ENCODE assay signal across 1 cellular context in the genomic region with DNA sequence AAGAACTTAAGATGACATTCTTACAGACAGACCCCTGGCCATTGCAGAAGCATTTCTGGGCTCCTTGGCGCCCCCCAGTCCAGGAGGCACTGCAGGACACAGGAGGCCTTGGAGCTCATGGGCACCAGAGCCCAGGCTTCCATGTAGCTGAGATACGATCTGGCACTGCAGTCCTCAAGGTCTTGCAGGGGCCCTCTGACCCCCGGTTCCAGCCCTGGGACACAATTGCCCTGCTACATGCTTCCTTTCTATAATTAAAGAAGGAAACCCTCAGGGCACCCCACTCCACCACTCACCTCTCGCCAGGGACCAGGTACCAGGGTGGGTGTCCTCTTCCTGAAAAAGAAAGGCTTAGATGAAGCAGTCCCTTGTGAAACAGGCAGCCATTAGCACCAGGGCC.
TF ChIP-seq lines count a peak whose summit lies in the region.

No MANE protein-coding gene starts in this region.

TF ChIP-seq in H1, 55 proteins besides CTCF, POLR2A, EP300 and RAD21:
- TF ChIP-seq MAFK (IDR thresholded peaks at IDR 0.05; ENCODE audit: low read depth, low read length) (no peak), CREB1 (IDR thresholded peaks at IDR 0.05) (no peak), CHD2 (IDR thresholded peaks at IDR 0.05; ENCODE audit: low read length) (no peak), SP4 (IDR thresholded peaks at IDR 0.05; ENCODE audit: low read length) (no peak), BCL11A (IDR thresholded peaks at IDR 0.05; ENCODE audit: low read depth in 2 of 2, low read length in 2 of 2) (no peak), KDM1A (IDR thresholded peaks at IDR 0.05; ENCODE audit: borderline replicate concordance, low read length) (no peak), SRF (IDR thresholded peaks at IDR 0.05; ENCODE audit: low read depth, low read length) (no peak), CBX8 (IDR thresholded peaks at IDR 0.05; ENCODE audit: borderline replicate concordance, low read depth, low read length) (no peak), CTBP2 (IDR thresholded peaks at IDR 0.05; ENCODE audit: borderline replicate concordance, insufficient read depth, insufficient read length, low read length) (no peak), JUND (IDR thresholded peaks at IDR 0.05; ENCODE audit: low read length) (no peak), YY1 (IDR thresholded peaks at IDR 0.05; ENCODE audit: low read depth, low read length) (no peak), GTF2F1 (IDR thresholded peaks at IDR 0.05; ENCODE audit: borderline replicate concordance, low read depth, low read length) (no peak), POU5F1 (IDR thresholded peaks at IDR 0.05; ENCODE audit: low read depth, low read length) (no peak), EGR1 (IDR thresholded peaks at IDR 0.05; ENCODE audit: borderline replicate concordance, low read depth, low read length) (no peak), BRCA1 (IDR thresholded peaks at IDR 0.05; ENCODE audit: low read depth, low read length) (no peak)
- TF ChIP-seq, protein P1, sequence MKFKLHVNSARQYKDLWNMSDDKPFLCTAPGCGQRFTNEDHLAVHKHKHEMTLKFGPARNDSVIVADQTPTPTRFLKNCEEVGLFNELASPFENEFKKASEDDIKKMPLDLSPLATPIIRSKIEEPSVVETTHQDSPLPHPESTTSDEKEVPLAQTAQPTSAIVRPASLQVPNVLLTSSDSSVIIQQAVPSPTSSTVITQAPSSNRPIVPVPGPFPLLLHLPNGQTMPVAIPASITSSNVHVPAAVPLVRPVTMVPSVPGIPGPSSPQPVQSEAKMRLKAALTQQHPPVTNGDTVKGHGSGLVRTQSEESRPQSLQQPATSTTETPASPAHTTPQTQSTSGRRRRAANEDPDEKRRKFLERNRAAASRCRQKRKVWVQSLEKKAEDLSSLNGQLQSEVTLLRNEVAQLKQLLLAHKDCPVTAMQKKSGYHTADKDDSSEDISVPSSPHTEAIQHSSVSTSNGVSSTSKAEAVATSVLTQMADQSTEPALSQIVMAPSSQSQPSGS (IDR thresholded peaks at IDR 0.05; ENCODE audit: low read length): no peak
- TF ChIP-seq, protein P2, sequence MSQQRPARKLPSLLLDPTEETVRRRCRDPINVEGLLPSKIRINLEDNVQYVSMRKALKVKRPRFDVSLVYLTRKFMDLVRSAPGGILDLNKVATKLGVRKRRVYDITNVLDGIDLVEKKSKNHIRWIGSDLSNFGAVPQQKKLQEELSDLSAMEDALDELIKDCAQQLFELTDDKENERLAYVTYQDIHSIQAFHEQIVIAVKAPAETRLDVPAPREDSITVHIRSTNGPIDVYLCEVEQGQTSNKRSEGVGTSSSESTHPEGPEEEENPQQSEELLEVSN (IDR thresholded peaks at IDR 0.05): no peak
- TF ChIP-seq, protein P3, sequence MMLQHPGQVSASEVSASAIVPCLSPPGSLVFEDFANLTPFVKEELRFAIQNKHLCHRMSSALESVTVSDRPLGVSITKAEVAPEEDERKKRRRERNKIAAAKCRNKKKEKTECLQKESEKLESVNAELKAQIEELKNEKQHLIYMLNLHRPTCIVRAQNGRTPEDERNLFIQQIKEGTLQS (IDR thresholded peaks at IDR 0.05; ENCODE audit: insufficient read depth, low read depth, low read length): no peak
- TF ChIP-seq, protein P4, sequence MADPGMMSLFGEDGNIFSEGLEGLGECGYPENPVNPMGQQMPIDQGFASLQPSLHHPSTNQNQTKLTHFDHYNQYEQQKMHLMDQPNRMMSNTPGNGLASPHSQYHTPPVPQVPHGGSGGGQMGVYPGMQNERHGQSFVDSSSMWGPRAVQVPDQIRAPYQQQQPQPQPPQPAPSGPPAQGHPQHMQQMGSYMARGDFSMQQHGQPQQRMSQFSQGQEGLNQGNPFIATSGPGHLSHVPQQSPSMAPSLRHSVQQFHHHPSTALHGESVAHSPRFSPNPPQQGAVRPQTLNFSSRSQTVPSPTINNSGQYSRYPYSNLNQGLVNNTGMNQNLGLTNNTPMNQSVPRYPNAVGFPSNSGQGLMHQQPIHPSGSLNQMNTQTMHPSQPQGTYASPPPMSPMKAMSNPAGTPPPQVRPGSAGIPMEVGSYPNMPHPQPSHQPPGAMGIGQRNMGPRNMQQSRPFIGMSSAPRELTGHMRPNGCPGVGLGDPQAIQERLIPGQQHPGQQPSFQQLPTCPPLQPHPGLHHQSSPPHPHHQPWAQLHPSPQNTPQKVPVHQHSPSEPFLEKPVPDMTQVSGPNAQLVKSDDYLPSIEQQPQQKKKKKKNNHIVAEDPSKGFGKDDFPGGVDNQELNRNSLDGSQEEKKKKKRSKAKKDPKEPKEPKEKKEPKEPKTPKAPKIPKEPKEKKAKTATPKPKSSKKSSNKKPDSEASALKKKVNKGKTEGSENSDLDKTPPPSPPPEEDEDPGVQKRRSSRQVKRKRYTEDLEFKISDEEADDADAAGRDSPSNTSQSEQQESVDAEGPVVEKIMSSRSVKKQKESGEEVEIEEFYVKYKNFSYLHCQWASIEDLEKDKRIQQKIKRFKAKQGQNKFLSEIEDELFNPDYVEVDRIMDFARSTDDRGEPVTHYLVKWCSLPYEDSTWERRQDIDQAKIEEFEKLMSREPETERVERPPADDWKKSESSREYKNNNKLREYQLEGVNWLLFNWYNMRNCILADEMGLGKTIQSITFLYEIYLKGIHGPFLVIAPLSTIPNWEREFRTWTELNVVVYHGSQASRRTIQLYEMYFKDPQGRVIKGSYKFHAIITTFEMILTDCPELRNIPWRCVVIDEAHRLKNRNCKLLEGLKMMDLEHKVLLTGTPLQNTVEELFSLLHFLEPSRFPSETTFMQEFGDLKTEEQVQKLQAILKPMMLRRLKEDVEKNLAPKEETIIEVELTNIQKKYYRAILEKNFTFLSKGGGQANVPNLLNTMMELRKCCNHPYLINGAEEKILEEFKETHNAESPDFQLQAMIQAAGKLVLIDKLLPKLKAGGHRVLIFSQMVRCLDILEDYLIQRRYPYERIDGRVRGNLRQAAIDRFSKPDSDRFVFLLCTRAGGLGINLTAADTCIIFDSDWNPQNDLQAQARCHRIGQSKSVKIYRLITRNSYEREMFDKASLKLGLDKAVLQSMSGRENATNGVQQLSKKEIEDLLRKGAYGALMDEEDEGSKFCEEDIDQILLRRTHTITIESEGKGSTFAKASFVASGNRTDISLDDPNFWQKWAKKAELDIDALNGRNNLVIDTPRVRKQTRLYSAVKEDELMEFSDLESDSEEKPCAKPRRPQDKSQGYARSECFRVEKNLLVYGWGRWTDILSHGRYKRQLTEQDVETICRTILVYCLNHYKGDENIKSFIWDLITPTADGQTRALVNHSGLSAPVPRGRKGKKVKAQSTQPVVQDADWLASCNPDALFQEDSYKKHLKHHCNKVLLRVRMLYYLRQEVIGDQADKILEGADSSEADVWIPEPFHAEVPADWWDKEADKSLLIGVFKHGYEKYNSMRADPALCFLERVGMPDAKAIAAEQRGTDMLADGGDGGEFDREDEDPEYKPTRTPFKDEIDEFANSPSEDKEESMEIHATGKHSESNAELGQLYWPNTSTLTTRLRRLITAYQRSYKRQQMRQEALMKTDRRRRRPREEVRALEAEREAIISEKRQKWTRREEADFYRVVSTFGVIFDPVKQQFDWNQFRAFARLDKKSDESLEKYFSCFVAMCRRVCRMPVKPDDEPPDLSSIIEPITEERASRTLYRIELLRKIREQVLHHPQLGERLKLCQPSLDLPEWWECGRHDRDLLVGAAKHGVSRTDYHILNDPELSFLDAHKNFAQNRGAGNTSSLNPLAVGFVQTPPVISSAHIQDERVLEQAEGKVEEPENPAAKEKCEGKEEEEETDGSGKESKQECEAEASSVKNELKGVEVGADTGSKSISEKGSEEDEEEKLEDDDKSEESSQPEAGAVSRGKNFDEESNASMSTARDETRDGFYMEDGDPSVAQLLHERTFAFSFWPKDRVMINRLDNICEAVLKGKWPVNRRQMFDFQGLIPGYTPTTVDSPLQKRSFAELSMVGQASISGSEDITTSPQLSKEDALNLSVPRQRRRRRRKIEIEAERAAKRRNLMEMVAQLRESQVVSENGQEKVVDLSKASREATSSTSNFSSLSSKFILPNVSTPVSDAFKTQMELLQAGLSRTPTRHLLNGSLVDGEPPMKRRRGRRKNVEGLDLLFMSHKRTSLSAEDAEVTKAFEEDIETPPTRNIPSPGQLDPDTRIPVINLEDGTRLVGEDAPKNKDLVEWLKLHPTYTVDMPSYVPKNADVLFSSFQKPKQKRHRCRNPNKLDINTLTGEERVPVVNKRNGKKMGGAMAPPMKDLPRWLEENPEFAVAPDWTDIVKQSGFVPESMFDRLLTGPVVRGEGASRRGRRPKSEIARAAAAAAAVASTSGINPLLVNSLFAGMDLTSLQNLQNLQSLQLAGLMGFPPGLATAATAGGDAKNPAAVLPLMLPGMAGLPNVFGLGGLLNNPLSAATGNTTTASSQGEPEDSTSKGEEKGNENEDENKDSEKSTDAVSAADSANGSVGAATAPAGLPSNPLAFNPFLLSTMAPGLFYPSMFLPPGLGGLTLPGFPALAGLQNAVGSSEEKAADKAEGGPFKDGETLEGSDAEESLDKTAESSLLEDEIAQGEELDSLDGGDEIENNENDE (IDR thresholded peaks at IDR 0.05; ENCODE audit: insufficient replicate concordance, low read length): no peak
